In the genomic region with DNA sequence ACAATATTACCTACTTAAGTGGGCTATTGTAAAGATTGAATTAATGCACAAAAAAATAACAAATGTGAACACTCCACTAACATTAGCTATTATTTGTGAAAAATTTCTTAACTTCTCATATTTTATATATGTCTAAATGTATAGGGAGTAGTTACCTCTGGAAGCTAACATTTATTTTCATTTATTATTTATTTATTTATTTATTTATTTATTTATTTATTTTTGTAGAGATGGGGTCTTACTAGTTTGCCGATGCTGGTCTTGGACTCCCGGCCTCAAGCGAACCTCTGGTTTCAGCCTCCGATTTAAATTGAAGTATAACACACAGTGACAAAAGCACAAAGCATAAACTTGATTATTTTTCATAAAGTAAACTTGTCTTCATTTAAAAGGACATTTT, we compare ENCODE assay signal across 1 cellular context.
A peak's percentile ranks its signal among the peaks of the same experiment; 100 is the strongest.
TF ChIP-seq lines count a peak whose summit lies in the region.

No MANE protein-coding gene starts in this region.

TF ChIP-seq in HEK293, 187 proteins besides CTCF, POLR2A, EP300 and RAD21 (continued from another document):
- TF ChIP-seq, protein P1, sequence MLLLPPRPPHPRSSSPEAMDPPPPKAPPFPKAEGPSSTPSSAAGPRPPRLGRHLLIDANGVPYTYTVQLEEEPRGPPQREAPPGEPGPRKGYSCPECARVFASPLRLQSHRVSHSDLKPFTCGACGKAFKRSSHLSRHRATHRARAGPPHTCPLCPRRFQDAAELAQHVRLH (tag by site-specific recombination; IDR thresholded peaks at IDR 0.05) = no peak
- TF ChIP-seq ZNF623 (tag by site-specific recombination; IDR thresholded peaks at IDR 0.05) (peak; percentile 58), ZNF132 (tag by site-specific recombination; IDR thresholded peaks at IDR 0.05; ENCODE audit: borderline replicate concordance) (no peak), ZNF140 (tag by site-specific recombination; IDR thresholded peaks at IDR 0.05) (0 out of 2 replicates have a peak, but pooled peaks have one; percentile 30), ZBTB21 (tag by site-specific recombination; IDR thresholded peaks at IDR 0.05) (no peak)
